In genomic region chr14:38174721-38175120, GRCh38 we compare ENCODE assay signal across 24 cellular contexts. TPM values are rescaled to one million over a fixed set of nuclear protein-coding genes. Genes with fewer than 3 reads are reported as not detected.
"Had no signal": no experiment of that assay in that cellular context is flagged by ENCODE, and none has a peak within 500 bp of the region (broad histone marks: within the 10 kb centered on the region; RNA-seq: fewer than 3 reads in every experiment).

No MANE protein-coding gene starts in this region.

- ATAC-seq: left lung; naive thymus-derived CD8-positive, alpha-beta T cell; pancreas; stimulated activated effector memory CD8-positive, alpha-beta T cell treated with anti-CD3 and anti-CD28 coated beads, Interleukin-12 subunit alpha, Interleukin-12 subunit beta, amount 100 ng/mL, for 72 hours had no signal

- DNase-seq: colonic mucosa; dermis blood vessel endothelial cell; effector memory CD4-positive, alpha-beta T cell; erythroblast; esophagus squamous epithelium; foreskin melanocyte; hypothalamus; immature natural killer cell; islet precursor cell; left lung; mesendoderm; naive thymus-derived CD8-positive, alpha-beta T cell; occipital lobe; pancreas; sigmoid colon; stimulated activated CD4-positive, alpha-beta T cell treated with anti-CD3 and anti-CD28 coated beads, Interleukin-2, amount 100 ng/mL, for 24 hours; stimulated activated CD4-positive, alpha-beta T cell treated with anti-CD3 and anti-CD28 coated beads, Interleukin-4, amount 100 ng/mL, for 24 hours; stimulated activated naive CD4-positive, alpha-beta T cell treated with Interleukin-2 at 50 U/mL for 16 hours; stomach; thyroid gland had no signal

- H3K4me3 ChIP-seq: colonic mucosa, esophagus squamous epithelium, left lung, pancreas, right atrium auricular region, sigmoid colon, stomach, thyroid gland, vagina had no signal

RNA-seq across cellular contexts. Expression of gene SSTR1, which starts 33.0 kb away (rescaled TPM):
- total RNA-seq: chondrocyte; naive thymus-derived CD8-positive, alpha-beta T cell had no signal
